ENCODE assay signal across 2 cellular contexts in the genomic region with DNA sequence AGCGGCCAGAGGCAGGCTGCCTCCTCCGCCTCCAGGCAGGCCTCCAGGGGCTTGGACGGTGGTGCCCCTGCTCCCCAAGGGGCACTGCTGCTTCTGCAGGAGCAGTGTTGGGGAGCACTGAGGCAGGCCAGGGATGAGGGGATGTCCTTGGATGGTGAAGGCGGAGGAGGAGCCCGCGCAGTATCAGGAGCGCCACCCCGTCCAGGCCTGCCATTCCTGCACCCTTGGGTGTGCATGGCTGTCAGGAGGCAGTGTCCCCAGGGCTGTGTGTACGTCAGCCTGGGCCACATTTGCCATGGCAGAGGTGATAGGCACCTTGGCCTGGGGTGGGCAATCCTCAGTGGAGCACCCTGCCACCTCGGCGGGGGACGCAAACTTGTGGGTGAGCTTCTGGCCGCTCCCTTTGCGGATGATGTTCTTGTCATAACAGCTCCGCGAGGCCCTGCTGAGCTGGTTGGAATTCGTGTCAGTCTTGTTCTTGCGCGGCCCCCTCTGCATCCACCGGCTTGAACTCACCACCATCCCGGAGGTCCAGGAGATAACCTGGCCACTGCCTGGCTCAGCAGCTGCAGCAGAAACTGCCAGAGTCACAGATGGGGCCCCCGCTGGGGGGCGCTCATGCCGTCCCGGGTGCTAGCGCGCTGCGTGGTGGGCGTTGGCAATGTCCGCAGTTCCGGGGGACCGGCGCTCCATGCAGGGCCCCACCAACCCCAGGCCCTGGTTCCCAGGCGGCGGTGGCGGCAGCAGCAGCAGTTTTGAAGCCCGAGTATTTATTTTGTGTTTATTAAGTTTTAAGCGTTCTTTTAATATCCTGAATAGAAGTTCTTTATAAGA.
TF ChIP-seq lines count a peak whose summit lies in the region.

No MANE protein-coding gene starts in this region.

TF ChIP-seq in SK-N-SH, 30 proteins besides CTCF, POLR2A, EP300 and RAD21 (continued from another document):
- TF ChIP-seq, protein P1, sequence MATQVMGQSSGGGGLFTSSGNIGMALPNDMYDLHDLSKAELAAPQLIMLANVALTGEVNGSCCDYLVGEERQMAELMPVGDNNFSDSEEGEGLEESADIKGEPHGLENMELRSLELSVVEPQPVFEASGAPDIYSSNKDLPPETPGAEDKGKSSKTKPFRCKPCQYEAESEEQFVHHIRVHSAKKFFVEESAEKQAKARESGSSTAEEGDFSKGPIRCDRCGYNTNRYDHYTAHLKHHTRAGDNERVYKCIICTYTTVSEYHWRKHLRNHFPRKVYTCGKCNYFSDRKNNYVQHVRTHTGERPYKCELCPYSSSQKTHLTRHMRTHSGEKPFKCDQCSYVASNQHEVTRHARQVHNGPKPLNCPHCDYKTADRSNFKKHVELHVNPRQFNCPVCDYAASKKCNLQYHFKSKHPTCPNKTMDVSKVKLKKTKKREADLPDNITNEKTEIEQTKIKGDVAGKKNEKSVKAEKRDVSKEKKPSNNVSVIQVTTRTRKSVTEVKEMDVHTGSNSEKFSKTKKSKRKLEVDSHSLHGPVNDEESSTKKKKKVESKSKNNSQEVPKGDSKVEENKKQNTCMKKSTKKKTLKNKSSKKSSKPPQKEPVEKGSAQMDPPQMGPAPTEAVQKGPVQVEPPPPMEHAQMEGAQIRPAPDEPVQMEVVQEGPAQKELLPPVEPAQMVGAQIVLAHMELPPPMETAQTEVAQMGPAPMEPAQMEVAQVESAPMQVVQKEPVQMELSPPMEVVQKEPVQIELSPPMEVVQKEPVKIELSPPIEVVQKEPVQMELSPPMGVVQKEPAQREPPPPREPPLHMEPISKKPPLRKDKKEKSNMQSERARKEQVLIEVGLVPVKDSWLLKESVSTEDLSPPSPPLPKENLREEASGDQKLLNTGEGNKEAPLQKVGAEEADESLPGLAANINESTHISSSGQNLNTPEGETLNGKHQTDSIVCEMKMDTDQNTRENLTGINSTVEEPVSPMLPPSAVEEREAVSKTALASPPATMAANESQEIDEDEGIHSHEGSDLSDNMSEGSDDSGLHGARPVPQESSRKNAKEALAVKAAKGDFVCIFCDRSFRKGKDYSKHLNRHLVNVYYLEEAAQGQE (IDR thresholded peaks at IDR 0.05; ENCODE audit: low read depth, low read length) = no peak
- no peak for TF ChIP-seq ELF1 (IDR thresholded peaks at IDR 0.05)
TF ChIP-seq in SK-N-SH: peak in this region for 0.

TF ChIP-seq in SK-N-SH treated with all-trans-retinoic acid at 6 μM for 48 hours, 23 proteins besides CTCF, POLR2A, EP300 and RAD21 (continued from another document):
- TF ChIP-seq, protein P2, sequence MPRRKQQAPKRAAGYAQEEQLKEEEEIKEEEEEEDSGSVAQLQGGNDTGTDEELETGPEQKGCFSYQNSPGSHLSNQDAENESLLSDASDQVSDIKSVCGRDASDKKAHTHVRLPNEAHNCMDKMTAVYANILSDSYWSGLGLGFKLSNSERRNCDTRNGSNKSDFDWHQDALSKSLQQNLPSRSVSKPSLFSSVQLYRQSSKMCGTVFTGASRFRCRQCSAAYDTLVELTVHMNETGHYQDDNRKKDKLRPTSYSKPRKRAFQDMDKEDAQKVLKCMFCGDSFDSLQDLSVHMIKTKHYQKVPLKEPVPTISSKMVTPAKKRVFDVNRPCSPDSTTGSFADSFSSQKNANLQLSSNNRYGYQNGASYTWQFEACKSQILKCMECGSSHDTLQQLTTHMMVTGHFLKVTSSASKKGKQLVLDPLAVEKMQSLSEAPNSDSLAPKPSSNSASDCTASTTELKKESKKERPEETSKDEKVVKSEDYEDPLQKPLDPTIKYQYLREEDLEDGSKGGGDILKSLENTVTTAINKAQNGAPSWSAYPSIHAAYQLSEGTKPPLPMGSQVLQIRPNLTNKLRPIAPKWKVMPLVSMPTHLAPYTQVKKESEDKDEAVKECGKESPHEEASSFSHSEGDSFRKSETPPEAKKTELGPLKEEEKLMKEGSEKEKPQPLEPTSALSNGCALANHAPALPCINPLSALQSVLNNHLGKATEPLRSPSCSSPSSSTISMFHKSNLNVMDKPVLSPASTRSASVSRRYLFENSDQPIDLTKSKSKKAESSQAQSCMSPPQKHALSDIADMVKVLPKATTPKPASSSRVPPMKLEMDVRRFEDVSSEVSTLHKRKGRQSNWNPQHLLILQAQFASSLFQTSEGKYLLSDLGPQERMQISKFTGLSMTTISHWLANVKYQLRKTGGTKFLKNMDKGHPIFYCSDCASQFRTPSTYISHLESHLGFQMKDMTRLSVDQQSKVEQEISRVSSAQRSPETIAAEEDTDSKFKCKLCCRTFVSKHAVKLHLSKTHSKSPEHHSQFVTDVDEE (CRISPR knock-in tag; IDR thresholded peaks at IDR 0.05) = no peak
- TF ChIP-seq ZFP30 (CRISPR knock-in tag; IDR thresholded peaks at IDR 0.05) (no peak), ZNF565 (CRISPR knock-in tag; conservative IDR thresholded peaks at IDR 0.05; ENCODE audit: low read depth) (no peak)
